Comparison of ENCODE assay signal across 1 cellular context in the genomic region with DNA sequence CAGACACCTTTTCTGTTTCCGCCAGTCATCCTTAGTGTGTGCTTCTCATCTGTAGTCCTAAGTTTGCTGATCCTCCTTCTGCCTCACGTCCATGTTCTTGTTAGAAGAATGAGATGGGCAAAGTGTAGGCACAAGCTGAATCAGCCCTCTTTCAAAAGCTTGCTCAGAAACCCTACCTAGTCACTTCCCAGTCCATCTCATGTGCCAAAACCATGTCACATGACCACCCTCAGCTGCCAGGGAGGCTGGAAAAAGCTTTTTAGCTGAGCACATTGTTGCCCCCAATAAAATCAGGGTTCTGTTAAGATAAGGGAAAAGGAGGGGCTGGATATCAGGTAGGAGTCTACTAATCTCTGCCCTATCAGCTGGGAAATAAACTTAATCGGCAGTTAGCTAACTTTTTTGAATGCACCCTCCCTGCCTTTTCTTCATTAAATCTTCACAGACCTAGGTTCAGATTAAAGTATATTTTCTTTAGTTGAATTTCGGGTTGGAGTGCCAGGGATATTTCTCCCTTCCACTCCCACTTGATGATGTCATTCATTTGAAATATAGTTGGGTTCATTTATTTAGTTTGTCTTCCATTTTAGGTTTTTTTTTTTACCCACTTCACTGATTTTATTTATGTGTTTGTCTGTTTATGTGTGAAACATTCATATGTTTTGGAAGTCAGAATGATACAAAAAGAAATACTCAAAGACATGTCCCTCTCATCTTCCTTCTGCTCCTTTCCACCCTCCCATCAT.
A peak's percentile ranks its signal among the peaks of the same experiment; 100 is the strongest.
TF ChIP-seq lines count a peak whose summit lies in the region.

No MANE protein-coding gene starts in this region.

TF ChIP-seq in HEK293, 187 proteins besides CTCF, POLR2A, EP300 and RAD21 (continued from another document):
- 0 out of 2 replicates have a peak, but pooled peaks have one; percentile 21 for TF ChIP-seq PRDM6 (tag by site-specific recombination; IDR thresholded peaks at IDR 0.05)
